Comparison of ENCODE assay signal across 25 cellular contexts in the genomic region with DNA sequence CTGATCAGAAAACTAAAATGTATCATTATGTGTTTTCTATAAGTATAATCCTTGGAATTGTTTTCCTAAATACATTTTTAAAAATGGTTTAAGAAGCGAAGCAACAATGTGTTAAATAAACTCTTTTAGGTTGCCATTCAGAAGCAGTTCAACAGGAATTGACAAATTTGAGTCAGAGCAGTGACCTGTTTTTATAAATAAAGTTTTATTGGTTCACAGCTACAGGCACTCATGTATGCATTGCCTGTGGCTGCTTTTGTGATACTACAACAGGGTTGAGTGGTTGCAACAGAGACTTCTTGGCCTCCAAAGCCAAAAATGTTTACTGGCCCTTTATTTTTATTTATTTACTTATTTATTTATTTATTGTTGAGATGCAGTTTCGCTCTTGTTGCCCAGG.
DNase-seq lines count a peak whose midpoint lies in the region; ATAC-seq, FAIRE-seq and TF ChIP-seq lines count a peak whose summit lies in the region.
"Had no signal": no experiment of that assay in that cellular context is flagged by ENCODE, and none has a peak within 500 bp of the region (broad histone marks: within the 10 kb centered on the region; RNA-seq: fewer than 3 reads in every experiment).

No MANE protein-coding gene starts in this region.

- H3K4me2 ChIP-seq in K562 (ENCODE audit: insufficient read depth, low read length), result no peak overlapping the region
- no peak overlapping the region for H3K4me2 ChIP-seq in keratinocyte (ENCODE audit: control insufficient read depth, extremely low read depth, insufficient read depth, low read depth, low read length)
- H3K4me2 ChIP-seq: A549; BLaER1 treated with 17β-estradiol and CSF1 and Interleukin-3, amounts not matched to agents 10 nM and 100 nM; GM23338 had no signal

- FAIRE-seq in K562 (lab: Jason Lieb, UNC) (no peak), keratinocyte (lab: Jason Lieb, UNC) (no peak)
- FAIRE-seq: A549, D721Med, GM12891, GM18507 had no signal

- intact Hi-C loops in K562 (cut with micrococcal nuclease), result no loop called here

- H4K20me1 ChIP-seq in K562 (replicated peaks; ENCODE audit: control insufficient read depth, insufficient read depth, low read length), result no peaks in the 10 kb centered on the region
- no peaks in the 10 kb centered on the region for H4K20me1 ChIP-seq in keratinocyte (ENCODE audit: control insufficient read depth, extremely low read depth, insufficient read depth, low read length)
- H4K20me1 ChIP-seq: BLaER1 treated with 17β-estradiol and CSF1 and Interleukin-3, amounts not matched to agents 10 nM and 100 nM had no signal

- no peak for TF ChIP-seq RAD21 in K562 (CRISPR knock-in tag; conservative IDR thresholded peaks at IDR 0.05 in 1 of 2, IDR thresholded peaks at IDR 0.05 in 1 of 2)

- H3K27me3 ChIP-seq in K562 (ENCODE audit: control insufficient read depth in 2 of 2, insufficient read depth in 2 of 2, low read length in 2 of 2) (no peaks in the 10 kb centered on the region), keratinocyte (ENCODE audit: control insufficient read depth, extremely low read depth, insufficient read depth, low read length) (no peaks in the 10 kb centered on the region)
- H3K27me3 ChIP-seq: BE2C had no signal

- no peak overlapping the region for H3K4me3 ChIP-seq in K562
- H3K4me3 ChIP-seq in keratinocyte (ENCODE audit: control insufficient read depth in 2 of 3, extremely low read depth in 1 of 3, insufficient read depth in 2 of 3, low read depth in 1 of 3, low read length in 3 of 3), result no peak overlapping the region
- H3K4me3 ChIP-seq: A549; BLaER1 treated with 17β-estradiol and CSF1 and Interleukin-3, amounts not matched to agents 10 nM and 100 nM; GM23338 had no signal

- 3% methylated on average over 2 of the region's 2 CpGs for WGBS in K562 (ENCODE audit: insufficient coverage, low coverage, missing lambda C conversion rate)

- no peak overlapping the region for H3K9ac ChIP-seq in K562 (ENCODE audit: insufficient read depth in 1 of 2, low read depth in 2 of 2, low read length in 2 of 2)
- H3K9ac ChIP-seq in keratinocyte (ENCODE audit: control insufficient read depth, extremely low read depth, insufficient read depth, low read length), result no peak overlapping the region
- H3K9ac ChIP-seq: BLaER1 treated with 17β-estradiol and CSF1 and Interleukin-3, amounts not matched to agents 10 nM and 100 nM had no signal

- POLR2A ChIA-PET in K562 (lab: Yijun Ruan, JAX), result no interaction called here

- H3K27ac ChIP-seq in K562 (ENCODE audit: extremely low read depth, low read depth, low read length) (no peak overlapping the region), keratinocyte (ENCODE audit: control insufficient read depth, insufficient read depth, low read length) (no peak overlapping the region)
- H3K27ac ChIP-seq: 22Rv1; A549; BLaER1 treated with 17β-estradiol and CSF1 and Interleukin-3, amounts not matched to agents 10 nM and 100 nM had no signal

- in situ Hi-C loops in K562 (cut with MboI), result no loop called here

- H3K9me3 ChIP-seq in K562 (replicated peaks; ENCODE audit: control insufficient read depth, insufficient read depth, low read depth, low read length) (no peaks in the 10 kb centered on the region), keratinocyte (ENCODE audit: control insufficient read depth, low read depth, low read length) (no peaks in the 10 kb centered on the region)
- H3K9me3 ChIP-seq: A549, BE2C had no signal

- dilution Hi-C loops in keratinocyte (cut with MboI; ENCODE audit: extremely low pct_ligation_motif_present, low sequenced_read_pairs), result no loop called here

- H3K9me1 ChIP-seq in K562 (ENCODE audit: control insufficient read depth, insufficient read depth, low read length), result no peaks in the 10 kb centered on the region
- H3K9me1 ChIP-seq in keratinocyte (ENCODE audit: control insufficient read depth, extremely low read depth, insufficient read depth, low read length), result no peaks in the 10 kb centered on the region

- H2AFZ ChIP-seq in K562 (ENCODE audit: low read depth, low read length) (no peak overlapping the region), keratinocyte (ENCODE audit: control insufficient read depth, low read length) (peak overlapping the region; percentile 10)
- H2AFZ ChIP-seq: GM23338 had no signal

- TF ChIP-seq CTCF in K562 (IDR thresholded peaks at IDR 0.05 in 2 of 3, conservative IDR thresholded peaks at IDR 0.05 in 1 of 3; ENCODE audit: insufficient read depth in 2 of 3, low read depth in 1 of 3, low read length in 3 of 3) (no peak), keratinocyte (optimal IDR thresholded peaks at IDR 0.05 in 1 of 3, IDR thresholded peaks at IDR 0.05 in 1 of 3, conservative IDR thresholded peaks at IDR 0.05 in 1 of 3; ENCODE audit: extremely low read depth in 1 of 3, insufficient read depth in 2 of 3, low read length in 3 of 3) (no peak)

- TF ChIP-seq EP300 in K562 (IDR thresholded peaks at IDR 0.05; ENCODE audit: low read length), result no peak

- no peaks in the 10 kb centered on the region for H3K36me3 ChIP-seq in K562 (ENCODE audit: control insufficient read depth, insufficient read depth, low read length)
- H3K36me3 ChIP-seq in keratinocyte (ENCODE audit: control insufficient read depth in 2 of 2, extremely low read depth in 1 of 2, insufficient read depth in 2 of 2, low read length in 2 of 2), result no peaks in the 10 kb centered on the region
- H3K36me3 ChIP-seq: BE2C; BLaER1 treated with 17β-estradiol and CSF1 and Interleukin-3, amounts not matched to agents 10 nM and 100 nM had no signal

- no peak for ATAC-seq in K562
- ATAC-seq in HG03139 (IDR thresholded peaks at IDR 0.05; ENCODE audit: unreplicated experiment), result no peak
- ATAC-seq: A549, GM23338, HCT116 had no signal

- BruUV-seq in K562 (replicated peaks; lab: Mats Ljungman, UMichigan), result no TSS peak

- H3K79me2 ChIP-seq in K562 (ENCODE audit: control insufficient read depth, insufficient read depth, low read length), result no peaks in the 10 kb centered on the region
- H3K79me2 ChIP-seq in keratinocyte (ENCODE audit: control insufficient read depth, insufficient read depth, low read length), result no peaks in the 10 kb centered on the region

- no peak for TF ChIP-seq POLR2A in K562 (conservative IDR thresholded peaks at IDR 0.05)

- DNase-seq in NCI-H146 (lab: John Stamatoyannopoulos, UW) (peak; percentile 1), NCI-H146 treated with DMSO at 0.1 percent for 48 hours (lab: John Stamatoyannopoulos, UW; ENCODE audit: unreplicated experiment) (no peak), NCI-H69 (lab: John Stamatoyannopoulos, UW) (peak; percentile 7), K562 (ENCODE audit: extremely low read depth in 1 of 4, low spot score in 3 of 4) (no peak), keratinocyte (ENCODE audit: low read depth, low spot score) (no peak), NK-92 (lab: John Stamatoyannopoulos, UW; ENCODE audit: unreplicated experiment) (no peak)
- DNase-seq: ACHN; AML-193; BE2C; CD4-positive, alpha-beta T cell; CD8-positive, alpha-beta memory T cell; DMS 273 treated with DMSO at 0.1 percent for 48 hours; DMS79; EL; GDM1; H9 had no signal

- no peaks in the 10 kb centered on the region for H3K4me1 ChIP-seq in K562 (replicated peaks in 1 of 2; ENCODE audit: control insufficient read depth in 2 of 2, insufficient read depth in 2 of 2, low read length in 2 of 2)
- H3K4me1 ChIP-seq in keratinocyte (ENCODE audit: control insufficient read depth, extremely low read depth, insufficient read depth, low read length), result peaks cover 6% of the 10 kb centered on the region
- H3K4me1 ChIP-seq: A549; BE2C; BLaER1 treated with 17β-estradiol and CSF1 and Interleukin-3, amounts not matched to agents 10 nM and 100 nM had no signal

- CTCF ChIA-PET in K562 (lab: Yijun Ruan, JAX; ENCODE audit: low intra/inter-chr PET ratio), result no interaction called here

TF ChIP-seq in K562, 482 proteins besides CTCF, POLR2A, EP300 and RAD21 (continues in another document):
- no peak for TF ChIP-seq E2F3 (CRISPR knock-in tag; IDR thresholded peaks at IDR 0.05)

Comparison
In these comparisons a context has a peak if more than half of its experiments do, and no peak if none do; other contexts are left out.
1. DNase-seq: peak in NCI-H146 (single experiment) and NCI-H69 (single experiment); none in NCI-H146 treated with DMSO at 0.1 percent for 48 hours (single experiment), K562 (0 of 4), keratinocyte (single experiment) and NK-92 (single experiment).